In the genomic region with DNA sequence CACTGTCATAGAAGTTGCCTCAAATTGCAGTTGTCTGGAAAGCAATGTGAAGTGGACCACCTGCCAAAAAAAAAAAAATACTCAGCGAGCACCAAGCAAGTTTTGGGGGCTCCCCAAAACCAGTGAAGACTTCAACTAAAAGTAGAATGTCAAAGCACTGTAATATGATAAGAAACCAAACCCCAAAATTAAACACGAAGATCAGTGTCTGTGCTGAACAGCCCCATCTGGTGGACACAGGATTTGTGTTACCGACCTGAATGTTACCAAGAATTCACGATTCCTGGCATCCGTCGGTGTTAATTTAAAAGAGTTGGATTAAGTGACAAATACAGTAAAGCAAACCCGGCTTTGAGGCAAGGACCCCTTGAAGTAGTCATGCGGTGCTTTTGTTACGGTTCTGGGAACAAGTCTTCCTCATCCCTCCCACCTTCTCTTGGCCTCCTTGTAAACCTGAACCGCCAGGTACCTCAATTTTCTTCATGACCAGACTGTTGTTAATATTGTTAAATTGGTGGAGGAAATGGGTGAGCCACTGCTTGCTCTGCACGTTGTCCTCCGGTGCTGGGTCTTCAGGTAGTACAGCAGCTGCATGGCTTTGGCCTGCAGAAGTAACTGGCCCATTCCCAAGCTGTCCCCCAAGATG, we compare ENCODE assay signal across 8 cellular contexts. TPM values are rescaled to one million over a fixed set of nuclear protein-coding genes. Genes with fewer than 3 reads are reported as not detected.
DNase-seq lines count a peak whose midpoint lies in the region; ATAC-seq and TF ChIP-seq lines count a peak whose summit lies in the region.

No MANE protein-coding gene starts in this region.

- H3K27me3 ChIP-seq in CD4-positive, alpha-beta memory T cell (ENCODE audit: insufficient read depth, low read length), result no peaks in the 10 kb centered on the region
- H3K27me3 ChIP-seq in right atrium auricular region (peaks cover 0 to 10% of the 10 kb centered on the region in 2 donors), sigmoid colon (no peaks in the 10 kb centered on the region)

- DNase-seq in CD4-positive, alpha-beta memory T cell, result peak; percentile 48 to 59 (median 56)
- DNase-seq in HEK293T (ENCODE audit: extremely low spot score) (peak; percentile 42), right atrium auricular region (ENCODE audit: low spot score) (peak; percentile 67), sigmoid colon (peak; percentile 67)
- DNase-seq in activated naive CD8-positive, alpha-beta T cell treated with anti-CD3 and anti-CD28 coated beads, Interleukin-2, amount 50 U/mL, for 24 hours, result peak; percentile 54

- peaks cover 4 to 15% of the 10 kb centered on the region in 2 donors for H3K27me3 Mint-ChIP-seq in CD4-positive, alpha-beta memory T cell
- peaks cover 20% of the 10 kb centered on the region for H3K27me3 Mint-ChIP-seq in activated naive CD8-positive, alpha-beta T cell treated with anti-CD3 and anti-CD28 coated beads, Interleukin-2, amount 50 U/mL, for 24 hours

- TF ChIP-seq EP300 in sigmoid colon (IDR thresholded peaks at IDR 0.05), result no peak

- H3K4me3 Mint-ChIP-seq in CD4-positive, alpha-beta memory T cell, result peak overlapping the region; percentile 22 to 68 (median 54)
- peak overlapping the region; percentile 14 for H3K4me3 Mint-ChIP-seq in activated naive CD8-positive, alpha-beta T cell treated with anti-CD3 and anti-CD28 coated beads, Interleukin-2, amount 50 U/mL, for 24 hours

- no peaks in the 10 kb centered on the region for H3K36me3 ChIP-seq in CD4-positive, alpha-beta memory T cell (ENCODE audit: insufficient read depth, low read length)
- H3K36me3 ChIP-seq in right atrium auricular region (no peaks in the 10 kb centered on the region), sigmoid colon (no peaks in the 10 kb centered on the region)

- peaks cover 19% of the 10 kb centered on the region for H3K4me1 ChIP-seq in CD4-positive, alpha-beta memory T cell (ENCODE audit: insufficient read depth, low read length)
- H3K4me1 ChIP-seq in right atrium auricular region (peaks cover 0 to 16% of the 10 kb centered on the region in 2 donors), sigmoid colon (peaks cover 2 to 17% (median 11%) of the 10 kb centered on the region in 4 donors)

- TF ChIP-seq CTCF in right atrium auricular region (IDR thresholded peaks at IDR 0.05) (peak; percentile 49 to 75), sigmoid colon (IDR thresholded peaks at IDR 0.05) (peak in 3 of 4 experiments; percentile 46 to 65 (median 53))

- H3K27ac ChIP-seq in CD4-positive, alpha-beta memory T cell (ENCODE audit: low read depth, low read length), result no peak overlapping the region
- H3K27ac ChIP-seq in right atrium auricular region (no peak overlapping the region), sigmoid colon (no peak overlapping the region)

- CTCF ChIA-PET in CD4-positive, alpha-beta memory T cell (lab: Charles Lee; ENCODE audit: partially characterized antibody), result interaction anchor here (0.6 to 1.6 kb wide), 4 partner anchors 9 to 658 kb away, joined by 3 to 10 read pairs (median 3); partner anchors contain the start of gene UBR3
- CTCF ChIA-PET in HEK293T (lab: Yijun Ruan, JAX), result no interaction called here

- WGBS in sigmoid colon, 2 donors, result 16 to 27% methylated on average over 12 of the region's 12 CpGs

- intact Hi-C loops in CD4-positive, alpha-beta memory T cell (cut with micrococcal nuclease), result no loop called here
- intact Hi-C loops in sigmoid colon (cut with DNase I), result no loop called here

- POLR2A ChIA-PET in CD4-positive, alpha-beta memory T cell (lab: Charles Lee; ENCODE audit: partially characterized antibody), result no interaction called here
- POLR2A ChIA-PET in HEK293T (lab: Yijun Ruan, JAX), result no interaction called here

- H3K4me1 Mint-ChIP-seq in CD4-positive, alpha-beta memory T cell, result peaks cover 8 to 20% (median 13%) of the 10 kb centered on the region in 4 donors
- peaks cover 10% of the 10 kb centered on the region for H3K4me1 Mint-ChIP-seq in activated naive CD8-positive, alpha-beta T cell treated with anti-CD3 and anti-CD28 coated beads, Interleukin-2, amount 50 U/mL, for 24 hours

- no peak overlapping the region for H3K4me3 ChIP-seq in CD4-positive, alpha-beta memory T cell (ENCODE audit: low read length in 2 of 2)
- H3K4me3 ChIP-seq in right atrium auricular region, result no peak overlapping the region
- no peak overlapping the region for H3K4me3 ChIP-seq in sigmoid colon

- H3K9me3 Mint-ChIP-seq in CD4-positive, alpha-beta memory T cell, result no peaks in the 10 kb centered on the region
- no peaks in the 10 kb centered on the region for H3K9me3 Mint-ChIP-seq in activated naive CD8-positive, alpha-beta T cell treated with anti-CD3 and anti-CD28 coated beads, Interleukin-2, amount 50 U/mL, for 24 hours

- H3K36me3 Mint-ChIP-seq in CD4-positive, alpha-beta memory T cell, result no peaks in the 10 kb centered on the region
- no peaks in the 10 kb centered on the region for H3K36me3 Mint-ChIP-seq in activated naive CD8-positive, alpha-beta T cell treated with anti-CD3 and anti-CD28 coated beads, Interleukin-2, amount 50 U/mL, for 24 hours (ENCODE audit: low read depth)

- no peak for TF ChIP-seq POLR2A in sigmoid colon (IDR thresholded peaks at IDR 0.05)

- H3K9me3 ChIP-seq in CD4-positive, alpha-beta memory T cell (ENCODE audit: control insufficient read depth in 1 of 2, low read length in 2 of 2), result no peaks in the 10 kb centered on the region
- H3K9me3 ChIP-seq in right atrium auricular region (no peaks in the 10 kb centered on the region), sigmoid colon (no peaks in the 10 kb centered on the region)

- ATAC-seq in SK-N-SH treated with all-trans-retinoic acid at 6 μM for 48 hours (peak; percentile 74), GM21576 (IDR thresholded peaks at IDR 0.05; ENCODE audit: unreplicated experiment) (no peak), HG02870 (IDR thresholded peaks at IDR 0.05; ENCODE audit: unreplicated experiment) (no peak)
- ATAC-seq in activated naive CD8-positive, alpha-beta T cell treated with anti-CD3 and anti-CD28 coated beads, Interleukin-2, amount 50 U/mL, for 24 hours, result peak; percentile 52

- peak overlapping the region in 3 of 7 donors; percentile 20 to 57 (median 20) for H3K27ac Mint-ChIP-seq in CD4-positive, alpha-beta memory T cell
- H3K27ac Mint-ChIP-seq in activated naive CD8-positive, alpha-beta T cell treated with anti-CD3 and anti-CD28 coated beads, Interleukin-2, amount 50 U/mL, for 24 hours, result no peak overlapping the region

TF ChIP-seq in HEK293T, 16 proteins besides CTCF, POLR2A, EP300 and RAD21:
- TF ChIP-seq, protein P1, sequence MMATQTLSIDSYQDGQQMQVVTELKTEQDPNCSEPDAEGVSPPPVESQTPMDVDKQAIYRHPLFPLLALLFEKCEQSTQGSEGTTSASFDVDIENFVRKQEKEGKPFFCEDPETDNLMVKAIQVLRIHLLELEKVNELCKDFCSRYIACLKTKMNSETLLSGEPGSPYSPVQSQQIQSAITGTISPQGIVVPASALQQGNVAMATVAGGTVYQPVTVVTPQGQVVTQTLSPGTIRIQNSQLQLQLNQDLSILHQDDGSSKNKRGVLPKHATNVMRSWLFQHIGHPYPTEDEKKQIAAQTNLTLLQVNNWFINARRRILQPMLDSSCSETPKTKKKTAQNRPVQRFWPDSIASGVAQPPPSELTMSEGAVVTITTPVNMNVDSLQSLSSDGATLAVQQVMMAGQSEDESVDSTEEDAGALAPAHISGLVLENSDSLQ (IDR thresholded peaks at IDR 0.05), result no peak
- TF ChIP-seq TARDBP (IDR thresholded peaks at IDR 0.05) (no peak), FOXK2 (IDR thresholded peaks at IDR 0.05) (no peak), FOXA1 (IDR thresholded peaks at IDR 0.05) (no peak), SUZ12 (IDR thresholded peaks at IDR 0.05) (no peak), NFRKB (IDR thresholded peaks at IDR 0.05) (no peak), ELF4 (IDR thresholded peaks at IDR 0.05) (no peak), CTBP1 (IDR thresholded peaks at IDR 0.05; ENCODE audit: borderline replicate concordance) (no peak)

TF ChIP-seq in SK-N-SH treated with all-trans-retinoic acid at 6 μM for 48 hours, 23 proteins besides CTCF, POLR2A, EP300 and RAD21 (continues in another document):
- TF ChIP-seq OSR1 (CRISPR knock-in tag; IDR thresholded peaks at IDR 0.05), result no peak
- no peak for TF ChIP-seq ZNF70 (CRISPR knock-in tag; IDR thresholded peaks at IDR 0.05)
- TF ChIP-seq ZFP30 (CRISPR knock-in tag; IDR thresholded peaks at IDR 0.05), result no peak
- no peak for TF ChIP-seq ESRRG (CRISPR knock-in tag; IDR thresholded peaks at IDR 0.05)

RNA-seq across cellular contexts. Expression of gene SSB, which starts 31.3 kb away (rescaled TPM):
- total RNA-seq in CD4-positive, alpha-beta memory T cell, result 100 to 1,000 TPM; 112 to 114 TPM
- polyA plus RNA-seq in CD4-positive, alpha-beta memory T cell, result 100 to 1,000 TPM; 112 to 149 TPM
- total RNA-seq in right atrium auricular region (10 to 100 TPM; 52.3 to 56.7 TPM), sigmoid colon (100 to 1,000 TPM in 1 of 4 donors, 10 to 100 TPM in 3; 68.1 to 126 (median 87.8) TPM)
- polyA plus RNA-seq in sigmoid colon, result 10 to 100 TPM; 55.0 to 71.7 (median 56.5) TPM

RNA-seq across cellular contexts. Expression of gene KLHL23, which starts 33.7 kb away (rescaled TPM):
- 1 to 10 TPM; 1.0 to 2.0 TPM for total RNA-seq in CD4-positive, alpha-beta memory T cell
- 1 to 10 TPM in 1 of 2 donors, under 1 TPM in 1; 0.98 to 1.3 TPM for polyA plus RNA-seq in CD4-positive, alpha-beta memory T cell
- 10 to 100 TPM; 13.8 to 16.7 TPM for total RNA-seq in right atrium auricular region
- total RNA-seq in sigmoid colon, result 10 to 100 TPM; 59.5 to 66.0 (median 64.4) TPM
- 1 to 10 TPM; 4.1 to 4.8 (median 4.6) TPM for polyA plus RNA-seq in sigmoid colon

RNA-seq across cellular contexts. Expression of gene METTL5, which starts 57.3 kb away (rescaled TPM):
- total RNA-seq in CD4-positive, alpha-beta memory T cell, result 10 to 100 TPM; 44.4 to 50.4 TPM
- 100 to 1,000 TPM; 116 to 166 TPM for polyA plus RNA-seq in CD4-positive, alpha-beta memory T cell
- 10 to 100 TPM; 47.8 to 49.0 TPM for total RNA-seq in right atrium auricular region
- total RNA-seq in sigmoid colon, result 100 to 1,000 TPM in 2 of 4 donors, 10 to 100 TPM in 2; 51.5 to 337 (median 86.9) TPM
- polyA plus RNA-seq in sigmoid colon, result 10 to 100 TPM; 47.8 to 83.5 (median 74.9) TPM

RNA-seq across cellular contexts. Expression of gene UBR3, which starts 59.9 kb away (rescaled TPM):
- total RNA-seq in CD4-positive, alpha-beta memory T cell, result 10 to 100 TPM; 42.2 to 43.5 TPM
- 10 to 100 TPM in 1 of 2 donors, 1 to 10 TPM in 1; 4.3 to 13.1 TPM for polyA plus RNA-seq in CD4-positive, alpha-beta memory T cell
- total RNA-seq in right atrium auricular region, result 10 to 100 TPM; 56.5 to 93.6 TPM
- total RNA-seq in sigmoid colon, result 100 to 1,000 TPM in 1 of 4 donors, 10 to 100 TPM in 3; 63.3 to 101 (median 76.8) TPM
- 10 to 100 TPM in 1 of 3 donors, 1 to 10 TPM in 2; 4.2 to 10.3 (median 4.8) TPM for polyA plus RNA-seq in sigmoid colon

Comparison
In these comparisons a context has a peak if more than half of its experiments do, and no peak if none do; other contexts are left out.
1. ATAC-seq: peak in SK-N-SH treated with all-trans-retinoic acid at 6 μM for 48 hours (single experiment) and activated naive CD8-positive, alpha-beta T cell treated with anti-CD3 and anti-CD28 coated beads, Interleukin-2, amount 50 U/mL, for 24 hours (single experiment); none in GM21576 (single experiment) and HG02870 (single experiment).
2. RNA of gene KLHL23, which starts 33.7 kb away (total RNA-seq): 59.5 to 66.0 TPM in sigmoid colon and 13.8 to 16.7 TPM in right atrium auricular region; 1.0 to 2.0 TPM in CD4-positive, alpha-beta memory T cell; every median in the first group is over 4 times any median in the second.
3. Peak in every context shown above with its lines, with median percentiles within 50 percentile points of each other: DNase-seq.